In genomic region chr1:214314178-214314843, GRCh38 we compare ENCODE assay signal across 20 cellular contexts.
"Had no signal": no experiment of that assay in that cellular context is flagged by ENCODE, and none has a peak within 500 bp of the region (broad histone marks: within the 10 kb centered on the region; RNA-seq: fewer than 3 reads in every experiment).

No MANE protein-coding gene starts in this region.

- H3K36me3 ChIP-seq: breast epithelium, prostate gland had no signal

- DNase-seq: activated CD4-positive, alpha-beta T cell treated with anti-CD3 and anti-CD28 coated beads for 4 hours; activated CD4-positive, alpha-beta T cell treated with anti-CD3 and anti-CD28 coated beads, Interleukin-2, amount 50 U/mL, for 4 hours; activated CD4-positive, CD25-positive, alpha-beta regulatory T cell; activated naive CD4-positive, alpha-beta T cell; activated T-cell treated with anti-CD3 and anti-CD28 coated beads for 4 hours; activated T-cell treated with anti-CD3 and anti-CD28 coated beads, Interleukin-2, amount 50 U/mL, for 72 hours; effector CD8-positive, alpha-beta T cell; gastrocnemius medialis; glutamatergic neuron; hypothalamus; immature natural killer cell; nucleus accumbens; pancreas; spleen; stimulated activated naive CD4-positive, alpha-beta T cell treated with Interleukin-2 at 50 U/mL for 16 hours had no signal

- H3K27ac ChIP-seq: breast epithelium, pancreas, prostate gland, tibial nerve had no signal

- H3K4me1 ChIP-seq: breast epithelium, pancreas, prostate gland had no signal

- H3K4me3 ChIP-seq: breast epithelium, gastrocnemius medialis, pancreas, prostate gland, spleen, tibial nerve had no signal

- ATAC-seq: activated naive CD4-positive, alpha-beta T cell treated with anti-CD3 and anti-CD28 coated beads, Interleukin-2, amount 50 U/mL, for 72 hours; activated T-cell treated with anti-CD3 and anti-CD28 coated beads, Interleukin-2, amount 50 U/mL, for 72 hours; gastrocnemius medialis; left lobe of liver; pancreas had no signal

- H3K9me3 ChIP-seq: breast epithelium, gastrocnemius medialis, pancreas, prostate gland, spleen, tibial nerve had no signal

- H3K27me3 ChIP-seq: breast epithelium, gastrocnemius medialis, pancreas, spleen, tibial nerve had no signal
